In genomic region chr21:46111193-46111571, GRCh38 we compare ENCODE assay signal across 13 cellular contexts. TPM values are rescaled to one million over a fixed set of nuclear protein-coding genes. Genes with fewer than 3 reads are reported as not detected.
DNase-seq lines count a peak whose midpoint lies in the region; ATAC-seq and TF ChIP-seq lines count a peak whose summit lies in the region.
"Had no signal": no experiment of that assay in that cellular context is flagged by ENCODE, and none has a peak within 500 bp of the region (broad histone marks: within the 10 kb centered on the region; RNA-seq: fewer than 3 reads in every experiment).

No MANE protein-coding gene starts in this region.

- no peak for TF ChIP-seq POLR2A in heart left ventricle (IDR thresholded peaks at IDR 0.05)

- TF ChIP-seq CTCF in heart left ventricle (IDR thresholded peaks at IDR 0.05) (no peak), osteocyte (IDR thresholded peaks at IDR 0.05) (no peak)

- H3K4me1 Mint-ChIP-seq in osteocyte (ENCODE audit: unreplicated experiment): peaks cover 14% of the 10 kb centered on the region
- no peaks in the 10 kb centered on the region for H3K4me1 Mint-ChIP-seq in activated T-helper 17 cell treated with anti-CD3 and anti-CD28 coated beads, Interleukin-2, amount 50 U/mL, for 72 hours
- H3K4me1 Mint-ChIP-seq: central memory CD8-positive, alpha-beta T cell had no signal

- no peak overlapping the region for H3K27ac Mint-ChIP-seq in osteocyte (ENCODE audit: unreplicated experiment)
- H3K27ac Mint-ChIP-seq in activated T-helper 17 cell treated with anti-CD3 and anti-CD28 coated beads, Interleukin-2, amount 50 U/mL, for 72 hours: no peak overlapping the region

- H3K36me3 ChIP-seq in heart left ventricle: peaks cover 0 to 45% (median 44%) of the 10 kb centered on the region in 9 donors
- H3K36me3 ChIP-seq in aorta (ENCODE audit: control insufficient read depth in 1 of 2, insufficient read depth in 2 of 2, low read length in 1 of 2): peaks cover 0 to 22% of the 10 kb centered on the region in 2 donors

- peaks cover 0 to 20% (median 0%) of the 10 kb centered on the region in 12 donors for H3K9me3 ChIP-seq in heart left ventricle
- no peaks in the 10 kb centered on the region for H3K9me3 ChIP-seq in aorta (ENCODE audit: control insufficient read depth, low read length)
- H3K9me3 ChIP-seq: testis had no signal

- peak overlapping the region in 11 of 12 donors; percentile 29 to 91 (median 81) for H3K27ac ChIP-seq in heart left ventricle
- peak overlapping the region in 1 of 2 donors; percentile 35 for H3K27ac ChIP-seq in aorta (ENCODE audit: low read depth in 1 of 2, low read length in 2 of 2)
- H3K27ac ChIP-seq: testis had no signal

- H3K27me3 ChIP-seq in heart left ventricle (no peaks in the 10 kb centered on the region), aorta (ENCODE audit: control insufficient read depth in 1 of 2, insufficient read depth in 2 of 2, low read length in 1 of 2) (no peaks in the 10 kb centered on the region)
- H3K27me3 ChIP-seq: testis had no signal

- no peaks in the 10 kb centered on the region for H3K27me3 Mint-ChIP-seq in osteocyte (ENCODE audit: unreplicated experiment)
- H3K27me3 Mint-ChIP-seq in activated T-helper 17 cell treated with anti-CD3 and anti-CD28 coated beads, Interleukin-2, amount 50 U/mL, for 72 hours: no peaks in the 10 kb centered on the region
- H3K27me3 Mint-ChIP-seq: central memory CD8-positive, alpha-beta T cell had no signal

- DNase-seq in Right ventricle myocardium inferior (ENCODE audit: missing footprints) (peak; percentile 68), left ventricle myocardium superior (no peak), heart left ventricle (peak in 2 of 5 donors; percentile 4 to 35), osteocyte (ENCODE audit: extremely low spot score, unreplicated experiment) (peak; percentile 76), aorta (peak; percentile 40 to 43), 8988T (no peak)
- DNase-seq: GOT3, NCI-H146, OCI-M1 had no signal

- H3K9me3 Mint-ChIP-seq in osteocyte (ENCODE audit: unreplicated experiment): peaks cover 3% of the 10 kb centered on the region
- peaks cover 6% of the 10 kb centered on the region for H3K9me3 Mint-ChIP-seq in activated T-helper 17 cell treated with anti-CD3 and anti-CD28 coated beads, Interleukin-2, amount 50 U/mL, for 72 hours
- H3K9me3 Mint-ChIP-seq: central memory CD8-positive, alpha-beta T cell had no signal

- no peak overlapping the region for H3K4me3 Mint-ChIP-seq in osteocyte (ENCODE audit: unreplicated experiment)
- H3K4me3 Mint-ChIP-seq in activated T-helper 17 cell treated with anti-CD3 and anti-CD28 coated beads, Interleukin-2, amount 50 U/mL, for 72 hours: no peak overlapping the region
- H3K4me3 Mint-ChIP-seq: central memory CD8-positive, alpha-beta T cell had no signal

- ATAC-seq in Right ventricle myocardium inferior (peak; percentile 4), left ventricle myocardium superior (no peak), heart left ventricle (no peak), aorta (ENCODE audit: low FRiP score) (no peak), GM18517 (IDR thresholded peaks at IDR 0.05; ENCODE audit: unreplicated experiment) (no peak)
- ATAC-seq in activated T-helper 17 cell treated with anti-CD3 and anti-CD28 coated beads, Interleukin-2, amount 50 U/mL, for 72 hours (replicated peaks): no peak

- H3K4me1 ChIP-seq in heart left ventricle: peaks cover 0 to 27% (median 18%) of the 10 kb centered on the region in 12 donors
- peaks cover 0 to 6% of the 10 kb centered on the region in 2 donors for H3K4me1 ChIP-seq in aorta (ENCODE audit: control insufficient read depth in 1 of 2, insufficient read depth in 2 of 2, low read length in 2 of 2)
- H3K4me1 ChIP-seq: testis had no signal

- H3K36me3 Mint-ChIP-seq in osteocyte (ENCODE audit: unreplicated experiment): peaks cover 35% of the 10 kb centered on the region
- no peaks in the 10 kb centered on the region for H3K36me3 Mint-ChIP-seq in activated T-helper 17 cell treated with anti-CD3 and anti-CD28 coated beads, Interleukin-2, amount 50 U/mL, for 72 hours (ENCODE audit: low read depth)

- 88 to 100% (median 92%) methylated on average over 3 to 12 of the region's 12 CpGs; no CpG with 5 or more reads in 1 of the 4 donors for WGBS in heart left ventricle, 4 donors
- WGBS in aorta, 2 donors: 83 to 89% methylated on average over 12 of the region's 12 CpGs

- H3K4me3 ChIP-seq in heart left ventricle (no peak overlapping the region), aorta (ENCODE audit: low read length in 2 of 2) (no peak overlapping the region)
- H3K4me3 ChIP-seq: testis had no signal

- intact Hi-C loops in Right ventricle myocardium inferior (cut with DNase I) (loop anchor here (2.0 kb wide), 1 partner anchor 54 kb away; no protein-coding TSS in a partner anchor), left ventricle myocardium superior (cut with micrococcal nuclease) (no loop called here), heart left ventricle (cut with DNase I) (loop anchor here in 3 of 10 donors (2.0 to 10.0 kb wide), 3 partner anchors 18 to 139 kb away; no protein-coding TSS in a partner anchor), aorta (cut with DNase I) (loop anchor here in 1 of 2 donors (2.0 kb wide), 1 partner anchor 138 kb away; no protein-coding TSS in a partner anchor)

RNA-seq across cellular contexts. Expression of gene COL6A2, which starts 13.3 kb away (rescaled TPM):
- total RNA-seq in Right ventricle myocardium inferior (254 TPM), left ventricle myocardium superior (196 TPM), heart left ventricle (100 to 1,000 TPM; 118 to 484 (median 158) TPM), osteocyte (1,821 and 1,951 TPM in 2 replicates), aorta (1,000 to 10,000 TPM; 1,386 to 1,431 TPM)
- polyA plus RNA-seq in heart left ventricle (100 to 1,000 TPM; 143 to 221 TPM), aorta (1,000 to 10,000 TPM in 1 of 2 donors, 100 to 1,000 TPM in 1; 335 to 3,611 TPM)
- total RNA-seq in activated T-helper 17 cell treated with anti-CD3 and anti-CD28 coated beads, Interleukin-2, amount 50 U/mL, for 72 hours: 10 to 100 TPM in 1 of 2 donors, 1 to 10 TPM in 1; 3.3 to 10.1 TPM

RNA-seq across cellular contexts. Expression of gene FTCD, which starts 44.2 kb away (rescaled TPM):
- 1.2 TPM for total RNA-seq in Right ventricle myocardium inferior
- 1.5 TPM for total RNA-seq in left ventricle myocardium superior
- 1 to 10 TPM in 5 of 9 donors, under 1 TPM in 3, not detected in 1; 0.31 to 3.1 (median 1.2) TPM for total RNA-seq in heart left ventricle
- polyA plus RNA-seq in heart left ventricle: 1 to 10 TPM in 1 of 2 donors, under 1 TPM in 1; 0.17 to 1.8 TPM
- 2.3 and 2.5 TPM in 2 replicates for total RNA-seq in osteocyte
- total RNA-seq in aorta: 1 to 10 TPM; 1.1 to 2.6 TPM
- polyA plus RNA-seq in aorta: 1 to 10 TPM in 1 of 2 donors, under 1 TPM in 1; 0.50 to 8.7 TPM
- total RNA-seq in activated T-helper 17 cell treated with anti-CD3 and anti-CD28 coated beads, Interleukin-2, amount 50 U/mL, for 72 hours: under 1 TPM in 1 of 2 donors, not detected in 1; 0.24 TPM

Comparison
In these comparisons a context has a peak if more than half of its experiments do, and no peak if none do; other contexts are left out.
1. DNase-seq: peak in Right ventricle myocardium inferior (single experiment), osteocyte (single experiment) and aorta (2 of 2); none in left ventricle myocardium superior (single experiment) and 8988T (single experiment).
2. RNA of gene COL6A2, which starts 13.3 kb away (total RNA-seq): 1,821 to 1,951 TPM in osteocyte, 1,386 to 1,431 TPM in aorta, 254 TPM in Right ventricle myocardium inferior (single experiment), 196 TPM in left ventricle myocardium superior (single experiment) and 118 to 484 TPM in heart left ventricle; 3.3 to 10.1 TPM in activated T-helper 17 cell treated with anti-CD3 and anti-CD28 coated beads, Interleukin-2, amount 50 U/mL, for 72 hours; every median in the first group is over 10 times any median in the second.